In the genomic region with DNA sequence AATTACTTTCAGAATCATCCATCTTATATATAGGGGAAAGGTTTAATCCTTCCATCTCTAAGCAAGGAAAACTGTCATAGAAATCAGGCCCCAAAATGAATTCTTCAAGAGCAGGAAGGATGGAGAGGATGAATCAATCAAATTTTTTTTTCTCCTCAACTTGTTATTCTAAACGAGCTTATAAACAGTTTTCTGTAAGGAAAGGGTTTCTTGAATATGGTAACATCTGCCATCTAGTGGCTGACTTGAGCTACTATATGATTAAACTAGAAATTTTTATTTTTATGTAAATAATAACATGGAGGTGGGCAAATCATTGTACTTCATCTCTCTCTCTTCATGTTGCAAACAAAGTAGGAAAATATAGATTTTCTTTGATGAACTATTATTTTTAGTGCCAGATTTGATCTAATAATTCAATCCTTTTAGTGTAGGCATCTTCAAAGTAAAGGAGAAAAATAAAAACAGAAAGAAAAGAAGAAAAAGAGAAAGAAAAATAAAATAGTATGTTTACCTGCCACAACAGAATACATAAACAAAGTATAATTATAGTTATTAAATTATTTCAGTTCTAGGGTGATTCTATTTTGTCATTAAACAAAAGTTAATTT, we compare ENCODE assay signal across 8 cellular contexts.
A peak's percentile ranks its signal among the peaks of the same experiment; 100 is the strongest.
DNase-seq lines count a peak whose midpoint lies in the region; ATAC-seq and TF ChIP-seq lines count a peak whose summit lies in the region.

No MANE protein-coding gene starts in this region.

- H3K79me2 ChIP-seq in OCI-LY1 (ENCODE audit: insufficient read depth, low read length) = no peaks in the 10 kb centered on the region

- peak; percentile 72 for TF ChIP-seq CTCF in OCI-LY1 (IDR thresholded peaks at IDR 0.05; ENCODE audit: low read length)

- TF ChIP-seq RAD21 in Ishikawa (IDR thresholded peaks at IDR 0.05; ENCODE audit: low read depth) = peak; percentile 57

- no peak overlapping the region for H2AFZ ChIP-seq in OCI-LY1 (ENCODE audit: low read length)

- no peaks in the 10 kb centered on the region for H3K9me2 ChIP-seq in OCI-LY1 (ENCODE audit: low read depth, low read length)

- no peak overlapping the region for H3K9ac ChIP-seq in OCI-LY1 (ENCODE audit: low read length)

- H3K27ac ChIP-seq in OCI-LY1 (ENCODE audit: low read depth, low read length, poor library complexity, severe bottlenecking) = no peak overlapping the region

- H3K4me1 ChIP-seq in OCI-LY1 (ENCODE audit: insufficient read depth, low read length, severe bottlenecking) = peaks cover 6% of the 10 kb centered on the region

- TF ChIP-seq EP300 in Ishikawa (IDR thresholded peaks at IDR 0.05; ENCODE audit: borderline replicate concordance) = no peak

- no peaks in the 10 kb centered on the region for H3K27me3 ChIP-seq in OCI-LY1 (ENCODE audit: insufficient read depth, low read length)

- no peaks in the 10 kb centered on the region for H4K20me1 ChIP-seq in OCI-LY1 (ENCODE audit: insufficient read depth, low read length)

- no peaks in the 10 kb centered on the region for H3F3A ChIP-seq in OCI-LY1 (ENCODE audit: insufficient read depth, low read length)

- H3K36me3 ChIP-seq in OCI-LY1 (ENCODE audit: insufficient read depth, low read length) = no peaks in the 10 kb centered on the region

- 0 out of 2 replicates have a peak overlapping the region, but pooled peaks have one; percentile 31 for H3K4me2 ChIP-seq in OCI-LY1 (ENCODE audit: low read length)

- DNase-seq in GM03348 (ENCODE audit: low spot score) (peak; percentile 47), dedifferentiated amniotic fluid mesenchymal stem cell (ENCODE audit: extremely low spot score) (peak; percentile 68), middle frontal gyrus (ENCODE audit: extremely low spot score, low spot score) (peak; percentile 45)
- no peak for DNase-seq in stimulated activated CD4-positive, alpha-beta T cell treated with anti-CD3 and anti-CD28 coated beads, Interleukin-2, amount 100 ng/mL, for 24 hours
- DNase-seq in stimulated activated CD4-positive, alpha-beta T cell treated with anti-CD3 and anti-CD28 coated beads, Interleukin-1b, Interleukin-23, amount 100 ng/mL, for 48 hours = no peak

- ATAC-seq in GM21717 (IDR thresholded peaks at IDR 0.05; ENCODE audit: unreplicated experiment) = peak; percentile 90

- H3K9me3 ChIP-seq in OCI-LY1 (ENCODE audit: low read length) = no peaks in the 10 kb centered on the region

- no peak overlapping the region for H3K4me3 ChIP-seq in OCI-LY1 (ENCODE audit: low read depth, low read length, poor library complexity, severe bottlenecking)

TF ChIP-seq in Ishikawa, 13 proteins besides CTCF, POLR2A, EP300 and RAD21:
- TF ChIP-seq TCF12 (IDR thresholded peaks at IDR 0.05; ENCODE audit: low read depth) = no peak
- TF ChIP-seq, protein P1, sequence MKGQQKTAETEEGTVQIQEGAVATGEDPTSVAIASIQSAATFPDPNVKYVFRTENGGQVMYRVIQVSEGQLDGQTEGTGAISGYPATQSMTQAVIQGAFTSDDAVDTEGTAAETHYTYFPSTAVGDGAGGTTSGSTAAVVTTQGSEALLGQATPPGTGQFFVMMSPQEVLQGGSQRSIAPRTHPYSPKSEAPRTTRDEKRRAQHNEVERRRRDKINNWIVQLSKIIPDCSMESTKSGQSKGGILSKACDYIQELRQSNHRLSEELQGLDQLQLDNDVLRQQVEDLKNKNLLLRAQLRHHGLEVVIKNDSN (IDR thresholded peaks at IDR 0.05) = no peak
- no peak for TF ChIP-seq EGR1 (IDR thresholded peaks at IDR 0.05)
- TF ChIP-seq NFIC (IDR thresholded peaks at IDR 0.05) = no peak
- no peak for TF ChIP-seq CREB1 (IDR thresholded peaks at IDR 0.05; ENCODE audit: low read depth)
- no peak for TF ChIP-seq YY1 (IDR thresholded peaks at IDR 0.05; ENCODE audit: low read depth)
- no peak for TF ChIP-seq TAF1 (IDR thresholded peaks at IDR 0.05; ENCODE audit: low read depth)
- TF ChIP-seq FOXM1 (IDR thresholded peaks at IDR 0.05; ENCODE audit: borderline replicate concordance, low read depth) = no peak
- TF ChIP-seq, protein P2, sequence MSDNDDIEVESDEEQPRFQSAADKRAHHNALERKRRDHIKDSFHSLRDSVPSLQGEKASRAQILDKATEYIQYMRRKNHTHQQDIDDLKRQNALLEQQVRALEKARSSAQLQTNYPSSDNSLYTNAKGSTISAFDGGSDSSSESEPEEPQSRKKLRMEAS (IDR thresholded peaks at IDR 0.05) = no peak
- TF ChIP-seq TEAD4 (IDR thresholded peaks at IDR 0.05) = no peak

Comparison
In these comparisons a context has a peak if more than half of its experiments do, and no peak if none do; other contexts are left out.
1. DNase-seq: peak in GM03348 (single experiment), dedifferentiated amniotic fluid mesenchymal stem cell (single experiment) and middle frontal gyrus (single experiment); none in stimulated activated CD4-positive, alpha-beta T cell treated with anti-CD3 and anti-CD28 coated beads, Interleukin-2, amount 100 ng/mL, for 24 hours (0 of 2) and stimulated activated CD4-positive, alpha-beta T cell treated with anti-CD3 and anti-CD28 coated beads, Interleukin-1b, Interleukin-23, amount 100 ng/mL, for 48 hours (single experiment).